ENCODE assay signal across 9 cellular contexts in the genomic region with DNA sequence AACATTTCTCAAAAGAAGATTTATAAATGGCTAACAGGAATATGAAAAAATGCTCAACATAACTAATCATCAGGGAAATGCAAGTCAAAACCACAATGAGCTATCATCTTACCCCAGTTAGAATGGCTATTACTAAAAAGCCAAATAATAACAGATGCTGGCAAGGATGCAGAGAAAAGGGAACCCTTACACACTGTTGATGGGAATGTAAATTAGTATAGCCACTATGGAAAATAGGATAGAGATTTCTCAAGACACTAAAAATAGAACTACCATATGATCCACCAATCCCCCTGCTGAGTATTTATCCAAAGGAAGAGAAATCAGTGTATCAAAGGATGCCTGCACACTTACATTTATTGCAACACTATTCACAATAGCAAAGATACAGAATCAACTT. TPM values are rescaled to one million over a fixed set of nuclear protein-coding genes. Genes with fewer than 3 reads are reported as not detected.
"Had no signal": no experiment of that assay in that cellular context is flagged by ENCODE, and none has a peak within 500 bp of the region (broad histone marks: within the 10 kb centered on the region; RNA-seq: fewer than 3 reads in every experiment).

No MANE protein-coding gene starts in this region.

- ATAC-seq: GM23338, HCT116, HepG2 had no signal

- H3K4me3 Mint-ChIP-seq: GM23338, H9, HFFc6, IgD-negative memory B cell had no signal

- H3K27ac Mint-ChIP-seq: GM23338, HFFc6 had no signal

- H3K27ac ChIP-seq: HL-60 had no signal

- H3K4me3 ChIP-seq: GM23338 had no signal

- DNase-seq: H9, HFFc6, KBM-7 had no signal

- H3K4me2 ChIP-seq: GM23338 had no signal

- H3K36me3 Mint-ChIP-seq: IgD-negative memory B cell had no signal

- H2AFZ ChIP-seq: GM23338 had no signal

- H3K9me3 Mint-ChIP-seq: HFFc6 had no signal

RNA-seq across cellular contexts. Expression of gene GUCY2C, which starts 58.3 kb away (rescaled TPM):
- total RNA-seq: HepG2, HT1080 had no signal
- polyA plus RNA-seq: HepG2 had no signal
